Comparison of ENCODE assay signal across 1 cellular context in genomic region chr10:8049151-8049873, GRCh38.
TF ChIP-seq lines count a peak whose summit lies in the region.

No MANE protein-coding gene starts in this region.

TF ChIP-seq in liver, 16 proteins besides CTCF, POLR2A, EP300 and RAD21 (continued from another document):
- TF ChIP-seq, protein P1, sequence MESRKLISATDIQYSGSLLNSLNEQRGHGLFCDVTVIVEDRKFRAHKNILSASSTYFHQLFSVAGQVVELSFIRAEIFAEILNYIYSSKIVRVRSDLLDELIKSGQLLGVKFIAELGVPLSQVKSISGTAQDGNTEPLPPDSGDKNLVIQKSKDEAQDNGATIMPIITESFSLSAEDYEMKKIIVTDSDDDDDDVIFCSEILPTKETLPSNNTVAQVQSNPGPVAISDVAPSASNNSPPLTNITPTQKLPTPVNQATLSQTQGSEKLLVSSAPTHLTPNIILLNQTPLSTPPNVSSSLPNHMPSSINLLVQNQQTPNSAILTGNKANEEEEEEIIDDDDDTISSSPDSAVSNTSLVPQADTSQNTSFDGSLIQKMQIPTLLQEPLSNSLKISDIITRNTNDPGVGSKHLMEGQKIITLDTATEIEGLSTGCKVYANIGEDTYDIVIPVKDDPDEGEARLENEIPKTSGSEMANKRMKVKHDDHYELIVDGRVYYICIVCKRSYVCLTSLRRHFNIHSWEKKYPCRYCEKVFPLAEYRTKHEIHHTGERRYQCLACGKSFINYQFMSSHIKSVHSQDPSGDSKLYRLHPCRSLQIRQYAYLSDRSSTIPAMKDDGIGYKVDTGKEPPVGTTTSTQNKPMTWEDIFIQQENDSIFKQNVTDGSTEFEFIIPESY (IDR thresholded peaks at IDR 0.05): no peak
